ENCODE assay signal across 1 cellular context in the genomic region with DNA sequence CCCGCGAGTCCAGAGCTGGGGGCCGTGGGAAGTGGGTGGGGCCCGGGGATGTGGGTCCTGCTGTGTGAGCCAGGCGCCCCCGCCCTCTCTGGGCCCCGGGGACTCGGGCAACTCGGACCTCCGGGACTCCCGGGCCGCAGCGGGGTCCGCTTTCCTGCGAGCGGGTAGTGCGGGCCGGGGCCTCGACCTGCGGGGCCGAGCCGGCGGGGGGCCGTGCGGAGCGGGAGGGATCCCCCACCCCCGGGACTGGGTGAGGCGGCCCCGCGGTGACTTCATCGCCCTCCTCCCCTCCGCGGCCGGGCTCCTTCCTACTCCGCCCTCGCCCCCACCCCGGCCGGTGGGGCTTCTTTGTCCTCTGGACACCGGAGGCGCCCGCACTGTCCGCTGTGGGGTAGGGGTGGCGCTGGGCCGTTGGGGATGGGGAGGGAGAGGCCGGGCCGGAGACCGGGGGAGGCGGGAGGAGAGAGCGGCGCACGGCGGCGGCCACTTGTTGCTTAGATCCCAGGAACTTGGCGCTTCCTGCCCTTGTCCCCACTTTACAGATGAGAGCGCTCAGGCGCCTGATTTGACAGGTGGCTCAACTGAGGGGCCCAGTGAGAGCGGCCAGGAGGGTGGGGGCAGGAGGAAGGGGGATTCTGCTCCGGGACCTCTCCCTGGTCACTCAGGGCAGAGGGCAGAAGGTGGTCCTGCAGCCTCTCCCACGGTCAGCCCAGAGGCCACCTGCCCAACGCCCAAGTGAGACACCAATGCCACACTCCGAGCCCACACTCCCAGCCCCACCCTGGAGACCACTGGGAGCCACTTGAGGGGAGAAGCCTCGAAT.
TF ChIP-seq lines count a peak whose summit lies in the region.

No MANE protein-coding gene starts in this region.

TF ChIP-seq in HepG2, 621 proteins besides CTCF, POLR2A, EP300 and RAD21 (continued from another document and continues in another):
- TF ChIP-seq, protein P1, sequence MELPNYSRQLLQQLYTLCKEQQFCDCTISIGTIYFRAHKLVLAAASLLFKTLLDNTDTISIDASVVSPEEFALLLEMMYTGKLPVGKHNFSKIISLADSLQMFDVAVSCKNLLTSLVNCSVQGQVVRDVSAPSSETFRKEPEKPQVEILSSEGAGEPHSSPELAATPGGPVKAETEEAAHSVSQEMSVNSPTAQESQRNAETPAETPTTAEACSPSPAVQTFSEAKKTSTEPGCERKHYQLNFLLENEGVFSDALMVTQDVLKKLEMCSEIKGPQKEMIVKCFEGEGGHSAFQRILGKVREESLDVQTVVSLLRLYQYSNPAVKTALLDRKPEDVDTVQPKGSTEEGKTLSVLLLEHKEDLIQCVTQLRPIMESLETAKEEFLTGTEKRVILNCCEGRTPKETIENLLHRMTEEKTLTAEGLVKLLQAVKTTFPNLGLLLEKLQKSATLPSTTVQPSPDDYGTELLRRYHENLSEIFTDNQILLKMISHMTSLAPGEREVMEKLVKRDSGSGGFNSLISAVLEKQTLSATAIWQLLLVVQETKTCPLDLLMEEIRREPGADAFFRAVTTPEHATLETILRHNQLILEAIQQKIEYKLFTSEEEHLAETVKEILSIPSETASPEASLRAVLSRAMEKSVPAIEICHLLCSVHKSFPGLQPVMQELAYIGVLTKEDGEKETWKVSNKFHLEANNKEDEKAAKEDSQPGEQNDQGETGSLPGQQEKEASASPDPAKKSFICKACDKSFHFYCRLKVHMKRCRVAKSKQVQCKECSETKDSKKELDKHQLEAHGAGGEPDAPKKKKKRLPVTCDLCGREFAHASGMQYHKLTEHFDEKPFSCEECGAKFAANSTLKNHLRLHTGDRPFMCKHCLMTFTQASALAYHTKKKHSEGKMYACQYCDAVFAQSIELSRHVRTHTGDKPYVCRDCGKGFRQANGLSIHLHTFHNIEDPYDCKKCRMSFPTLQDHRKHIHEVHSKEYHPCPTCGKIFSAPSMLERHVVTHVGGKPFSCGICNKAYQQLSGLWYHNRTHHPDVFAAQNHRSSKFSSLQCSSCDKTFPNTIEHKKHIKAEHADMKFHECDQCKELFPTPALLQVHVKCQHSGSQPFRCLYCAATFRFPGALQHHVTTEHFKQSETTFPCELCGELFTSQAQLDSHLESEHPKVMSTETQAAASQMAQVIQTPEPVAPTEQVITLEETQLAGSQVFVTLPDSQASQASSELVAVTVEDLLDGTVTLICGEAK (IDR thresholded peaks at IDR 0.05): no peak
- TF ChIP-seq, protein P1 (CRISPR knock-in tag; IDR thresholded peaks at IDR 0.05): no peak
- TF ChIP-seq ZNF556 (CRISPR knock-in tag; IDR thresholded peaks at IDR 0.05; ENCODE audit: borderline replicate concordance) (no peak), KMT2A (CRISPR knock-in tag; IDR thresholded peaks at IDR 0.05) (no peak), ERF (CRISPR knock-in tag; IDR thresholded peaks at IDR 0.05) (no peak), ZIK1 (CRISPR knock-in tag; IDR thresholded peaks at IDR 0.05; ENCODE audit: borderline replicate concordance, low read depth) (no peak), ZNF264 (CRISPR knock-in tag; IDR thresholded peaks at IDR 0.05) (no peak), SSRP1 (CRISPR knock-in tag; IDR thresholded peaks at IDR 0.05) (no peak), CC2D1A (CRISPR knock-in tag; IDR thresholded peaks at IDR 0.05) (no peak), POLR2AphosphoS2 (IDR thresholded peaks at IDR 0.05; ENCODE audit: low read depth, low read length) (no peak), TBL1XR1 (IDR thresholded peaks at IDR 0.05; ENCODE audit: borderline replicate concordance, low read length, partially characterized antibody) (no peak), U2AF2 (IDR thresholded peaks at IDR 0.05; ENCODE audit: low read depth, low read length) (no peak), ZNF317 (CRISPR knock-in tag; IDR thresholded peaks at IDR 0.05) (no peak), TRIM24 (CRISPR knock-in tag; IDR thresholded peaks at IDR 0.05) (no peak), EEA1 (CRISPR knock-in tag; IDR thresholded peaks at IDR 0.05; ENCODE audit: borderline replicate concordance) (no peak), ZNF790 (CRISPR knock-in tag; IDR thresholded peaks at IDR 0.05; ENCODE audit: borderline replicate concordance) (peak; percentile 74; the same call in 1 of the 2 replicates), RAD51 (IDR thresholded peaks at IDR 0.05; ENCODE audit: borderline replicate concordance) (no peak), ZNF337 (CRISPR knock-in tag; IDR thresholded peaks at IDR 0.05; ENCODE audit: borderline replicate concordance, low read depth) (no peak), CAMTA2 (CRISPR knock-in tag; IDR thresholded peaks at IDR 0.05; ENCODE audit: borderline replicate concordance) (no peak), ZBTB42 (CRISPR knock-in tag; IDR thresholded peaks at IDR 0.05) (no peak; the same call in 1 of the 2 replicates)
- TF ChIP-seq, protein P2, sequence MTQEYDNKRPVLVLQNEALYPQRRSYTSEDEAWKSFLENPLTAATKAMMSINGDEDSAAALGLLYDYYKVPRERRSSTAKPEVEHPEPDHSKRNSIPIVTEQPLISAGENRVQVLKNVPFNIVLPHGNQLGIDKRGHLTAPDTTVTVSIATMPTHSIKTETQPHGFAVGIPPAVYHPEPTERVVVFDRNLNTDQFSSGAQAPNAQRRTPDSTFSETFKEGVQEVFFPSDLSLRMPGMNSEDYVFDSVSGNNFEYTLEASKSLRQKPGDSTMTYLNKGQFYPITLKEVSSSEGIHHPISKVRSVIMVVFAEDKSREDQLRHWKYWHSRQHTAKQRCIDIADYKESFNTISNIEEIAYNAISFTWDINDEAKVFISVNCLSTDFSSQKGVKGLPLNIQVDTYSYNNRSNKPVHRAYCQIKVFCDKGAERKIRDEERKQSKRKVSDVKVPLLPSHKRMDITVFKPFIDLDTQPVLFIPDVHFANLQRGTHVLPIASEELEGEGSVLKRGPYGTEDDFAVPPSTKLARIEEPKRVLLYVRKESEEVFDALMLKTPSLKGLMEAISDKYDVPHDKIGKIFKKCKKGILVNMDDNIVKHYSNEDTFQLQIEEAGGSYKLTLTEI (CRISPR knock-in tag; conservative IDR thresholded peaks at IDR 0.05): no peak
- TF ChIP-seq, protein P3, sequence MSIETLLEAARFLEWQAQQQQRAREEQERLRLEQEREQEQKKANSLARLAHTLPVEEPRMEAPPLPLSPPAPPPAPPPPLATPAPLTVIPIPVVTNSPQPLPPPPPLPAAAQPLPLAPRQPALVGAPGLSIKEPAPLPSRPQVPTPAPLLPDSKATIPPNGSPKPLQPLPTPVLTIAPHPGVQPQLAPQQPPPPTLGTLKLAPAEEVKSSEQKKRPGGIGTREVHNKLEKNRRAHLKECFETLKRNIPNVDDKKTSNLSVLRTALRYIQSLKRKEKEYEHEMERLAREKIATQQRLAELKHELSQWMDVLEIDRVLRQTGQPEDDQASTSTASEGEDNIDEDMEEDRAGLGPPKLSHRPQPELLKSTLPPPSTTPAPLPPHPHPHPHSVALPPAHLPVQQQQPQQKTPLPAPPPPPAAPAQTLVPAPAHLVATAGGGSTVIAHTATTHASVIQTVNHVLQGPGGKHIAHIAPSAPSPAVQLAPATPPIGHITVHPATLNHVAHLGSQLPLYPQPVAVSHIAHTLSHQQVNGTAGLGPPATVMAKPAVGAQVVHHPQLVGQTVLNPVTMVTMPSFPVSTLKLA (IDR thresholded peaks at IDR 0.05): no peak
- TF ChIP-seq, protein P4, sequence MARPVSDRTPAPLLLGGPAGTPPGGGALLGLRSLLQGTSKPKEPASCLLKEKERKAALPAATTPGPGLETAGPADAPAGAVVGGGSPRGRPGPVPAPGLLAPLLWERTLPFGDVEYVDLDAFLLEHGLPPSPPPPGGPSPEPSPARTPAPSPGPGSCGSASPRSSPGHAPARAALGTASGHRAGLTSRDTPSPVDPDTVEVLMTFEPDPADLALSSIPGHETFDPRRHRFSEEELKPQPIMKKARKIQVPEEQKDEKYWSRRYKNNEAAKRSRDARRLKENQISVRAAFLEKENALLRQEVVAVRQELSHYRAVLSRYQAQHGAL (CRISPR knock-in tag; IDR thresholded peaks at IDR 0.05; ENCODE audit: not compliant biosample characterization): peak; percentile 48
- TF ChIP-seq, protein P5, sequence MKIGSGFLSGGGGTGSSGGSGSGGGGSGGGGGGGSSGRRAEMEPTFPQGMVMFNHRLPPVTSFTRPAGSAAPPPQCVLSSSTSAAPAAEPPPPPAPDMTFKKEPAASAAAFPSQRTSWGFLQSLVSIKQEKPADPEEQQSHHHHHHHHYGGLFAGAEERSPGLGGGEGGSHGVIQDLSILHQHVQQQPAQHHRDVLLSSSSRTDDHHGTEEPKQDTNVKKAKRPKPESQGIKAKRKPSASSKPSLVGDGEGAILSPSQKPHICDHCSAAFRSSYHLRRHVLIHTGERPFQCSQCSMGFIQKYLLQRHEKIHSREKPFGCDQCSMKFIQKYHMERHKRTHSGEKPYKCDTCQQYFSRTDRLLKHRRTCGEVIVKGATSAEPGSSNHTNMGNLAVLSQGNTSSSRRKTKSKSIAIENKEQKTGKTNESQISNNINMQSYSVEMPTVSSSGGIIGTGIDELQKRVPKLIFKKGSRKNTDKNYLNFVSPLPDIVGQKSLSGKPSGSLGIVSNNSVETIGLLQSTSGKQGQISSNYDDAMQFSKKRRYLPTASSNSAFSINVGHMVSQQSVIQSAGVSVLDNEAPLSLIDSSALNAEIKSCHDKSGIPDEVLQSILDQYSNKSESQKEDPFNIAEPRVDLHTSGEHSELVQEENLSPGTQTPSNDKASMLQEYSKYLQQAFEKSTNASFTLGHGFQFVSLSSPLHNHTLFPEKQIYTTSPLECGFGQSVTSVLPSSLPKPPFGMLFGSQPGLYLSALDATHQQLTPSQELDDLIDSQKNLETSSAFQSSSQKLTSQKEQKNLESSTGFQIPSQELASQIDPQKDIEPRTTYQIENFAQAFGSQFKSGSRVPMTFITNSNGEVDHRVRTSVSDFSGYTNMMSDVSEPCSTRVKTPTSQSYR (CRISPR knock-in tag; IDR thresholded peaks at IDR 0.05; ENCODE audit: borderline replicate concordance): no peak
- TF ChIP-seq, protein P6, sequence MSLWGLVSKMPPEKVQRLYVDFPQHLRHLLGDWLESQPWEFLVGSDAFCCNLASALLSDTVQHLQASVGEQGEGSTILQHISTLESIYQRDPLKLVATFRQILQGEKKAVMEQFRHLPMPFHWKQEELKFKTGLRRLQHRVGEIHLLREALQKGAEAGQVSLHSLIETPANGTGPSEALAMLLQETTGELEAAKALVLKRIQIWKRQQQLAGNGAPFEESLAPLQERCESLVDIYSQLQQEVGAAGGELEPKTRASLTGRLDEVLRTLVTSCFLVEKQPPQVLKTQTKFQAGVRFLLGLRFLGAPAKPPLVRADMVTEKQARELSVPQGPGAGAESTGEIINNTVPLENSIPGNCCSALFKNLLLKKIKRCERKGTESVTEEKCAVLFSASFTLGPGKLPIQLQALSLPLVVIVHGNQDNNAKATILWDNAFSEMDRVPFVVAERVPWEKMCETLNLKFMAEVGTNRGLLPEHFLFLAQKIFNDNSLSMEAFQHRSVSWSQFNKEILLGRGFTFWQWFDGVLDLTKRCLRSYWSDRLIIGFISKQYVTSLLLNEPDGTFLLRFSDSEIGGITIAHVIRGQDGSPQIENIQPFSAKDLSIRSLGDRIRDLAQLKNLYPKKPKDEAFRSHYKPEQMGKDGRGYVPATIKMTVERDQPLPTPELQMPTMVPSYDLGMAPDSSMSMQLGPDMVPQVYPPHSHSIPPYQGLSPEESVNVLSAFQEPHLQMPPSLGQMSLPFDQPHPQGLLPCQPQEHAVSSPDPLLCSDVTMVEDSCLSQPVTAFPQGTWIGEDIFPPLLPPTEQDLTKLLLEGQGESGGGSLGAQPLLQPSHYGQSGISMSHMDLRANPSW (CRISPR knock-in tag; IDR thresholded peaks at IDR 0.05; ENCODE audit: borderline replicate concordance): no peak
- TF ChIP-seq, protein P7, sequence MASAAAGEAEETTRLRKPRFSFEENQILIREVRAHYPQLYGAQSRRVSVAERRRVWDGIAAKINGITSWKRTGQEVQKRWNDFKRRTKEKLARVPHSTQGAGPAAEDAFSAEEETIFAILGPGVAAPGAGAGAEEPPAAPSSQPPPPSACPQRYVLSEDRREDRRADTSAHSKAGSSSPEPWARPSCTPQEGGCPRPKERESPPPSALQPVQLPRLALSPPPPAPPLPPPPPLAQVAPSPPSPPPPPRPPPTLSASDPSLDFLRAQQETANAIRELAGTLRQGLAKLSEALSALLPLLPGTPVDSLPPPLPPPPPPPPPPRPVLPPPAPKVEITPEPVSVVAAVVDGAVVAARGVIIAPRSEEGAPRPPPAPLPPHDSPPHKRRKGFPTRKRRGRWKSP (CRISPR knock-in tag; IDR thresholded peaks at IDR 0.05): no peak
- TF ChIP-seq, protein P8, sequence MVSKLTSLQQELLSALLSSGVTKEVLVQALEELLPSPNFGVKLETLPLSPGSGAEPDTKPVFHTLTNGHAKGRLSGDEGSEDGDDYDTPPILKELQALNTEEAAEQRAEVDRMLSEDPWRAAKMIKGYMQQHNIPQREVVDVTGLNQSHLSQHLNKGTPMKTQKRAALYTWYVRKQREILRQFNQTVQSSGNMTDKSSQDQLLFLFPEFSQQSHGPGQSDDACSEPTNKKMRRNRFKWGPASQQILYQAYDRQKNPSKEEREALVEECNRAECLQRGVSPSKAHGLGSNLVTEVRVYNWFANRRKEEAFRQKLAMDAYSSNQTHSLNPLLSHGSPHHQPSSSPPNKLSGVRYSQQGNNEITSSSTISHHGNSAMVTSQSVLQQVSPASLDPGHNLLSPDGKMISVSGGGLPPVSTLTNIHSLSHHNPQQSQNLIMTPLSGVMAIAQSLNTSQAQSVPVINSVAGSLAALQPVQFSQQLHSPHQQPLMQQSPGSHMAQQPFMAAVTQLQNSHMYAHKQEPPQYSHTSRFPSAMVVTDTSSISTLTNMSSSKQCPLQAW (CRISPR knock-in tag; IDR thresholded peaks at IDR 0.05): no peak
